Comparison of ENCODE assay signal across 21 cellular contexts in genomic region chr1:162215902-162216301, GRCh38.
DNase-seq lines count a peak whose midpoint lies in the region; ATAC-seq, FAIRE-seq and TF ChIP-seq lines count a peak whose summit lies in the region.
"Had no signal": no experiment of that assay in that cellular context is flagged by ENCODE, and none has a peak within 500 bp of the region (broad histone marks: within the 10 kb centered on the region; RNA-seq: fewer than 3 reads in every experiment).

No MANE protein-coding gene starts in this region.

- DNase-seq in ELF-1 (ENCODE audit: low read depth, low spot score) (peak; percentile 64), iPS DF 19.7 (ENCODE audit: low read depth, low spot score) (peak; percentile 38), renal cortical epithelial cell (ENCODE audit: low read depth) (peak; percentile 74), GM12891 (ENCODE audit: insufficient read length, low spot score) (no peak), esophagus muscularis mucosa (ENCODE audit: extremely low spot score) (no peak), LoVo (ENCODE audit: low spot score) (no peak)
- DNase-seq: activated CD8-positive, alpha-beta T cell treated with anti-CD3 and anti-CD28 coated beads for 36 hours; activated T-cell treated with anti-CD3 and anti-CD28 coated beads, Interleukin-2, amount 50 U/mL, for 48 hours; caudate nucleus; hypothalamus; Kasumi-1; left ventricle myocardium superior; NCI-H1436 treated with DMSO at 0.1 percent for 48 hours; NCI-H446 treated with DMSO at 0.1 percent for 48 hours; SHP77; spleen; T-helper 1 cell had no signal

- H3K27ac ChIP-seq in esophagus muscularis mucosa (replicated peaks in 1 of 4), result peak overlapping the region in 1 of 4 donors; percentile 5
- H3K27ac ChIP-seq: parathyroid adenoma, spleen had no signal

- no peak for ATAC-seq in HG02763 (IDR thresholded peaks at IDR 0.05; ENCODE audit: unreplicated experiment)
- ATAC-seq: activated CD8-positive, alpha-beta T cell treated with anti-CD3 and anti-CD28 coated beads for 36 hours; left ventricle myocardium superior had no signal

- H3K9me3 ChIP-seq in esophagus muscularis mucosa, result no peaks in the 10 kb centered on the region
- H3K9me3 ChIP-seq: HAP-1, spleen had no signal

- no peak for TF ChIP-seq CTCF in esophagus muscularis mucosa (IDR thresholded peaks at IDR 0.05)

- no peak for FAIRE-seq in GM12891 (lab: Jason Lieb, UNC)

- intact Hi-C loops in esophagus muscularis mucosa (cut with DNase I), result no loop called here

- TF ChIP-seq POLR2A in GM12891 (IDR thresholded peaks at IDR 0.05; ENCODE audit: low read depth, low read length) (no peak), esophagus muscularis mucosa (IDR thresholded peaks at IDR 0.05; ENCODE audit: low read depth) (no peak)

- no peak for TF ChIP-seq EP300 in esophagus muscularis mucosa (IDR thresholded peaks at IDR 0.05)

- no peak overlapping the region for H3K4me3 ChIP-seq in esophagus muscularis mucosa
- H3K4me3 ChIP-seq: HAP-1, spleen had no signal

- no peaks in the 10 kb centered on the region for H3K36me3 ChIP-seq in esophagus muscularis mucosa
- H3K36me3 ChIP-seq: HAP-1, spleen had no signal

- H3K4me1 ChIP-seq in esophagus muscularis mucosa, result peaks cover 34 to 82% (median 67%) of the 10 kb centered on the region in 4 donors

- no peaks in the 10 kb centered on the region for H3K27me3 ChIP-seq in esophagus muscularis mucosa

- 74% methylated on average over 5 of the region's 5 CpGs for WGBS in esophagus muscularis mucosa

TF ChIP-seq in PFSK-1, 5 proteins besides CTCF, POLR2A, EP300 and RAD21:
- peak; percentile 83 for TF ChIP-seq FOXP2 (optimal IDR thresholded peaks at IDR 0.05; ENCODE audit: borderline replicate concordance, extremely low read depth, extremely low read length, insufficient read depth)
- peak; percentile 87; the same call in 1 of the 2 replicates for TF ChIP-seq SIN3A (IDR thresholded peaks at IDR 0.05; ENCODE audit: borderline replicate concordance, insufficient read depth, low read length)
- TF ChIP-seq REST (IDR thresholded peaks at IDR 0.05; ENCODE audit: insufficient read depth in 1 of 2, low read depth in 2 of 2, low read length in 2 of 2), result no peak
- no peak for TF ChIP-seq POLR2AphosphoS5 (IDR thresholded peaks at IDR 0.05; ENCODE audit: low read depth, low read length)
- no peak for TF ChIP-seq TAF1 (IDR thresholded peaks at IDR 0.05; ENCODE audit: borderline replicate concordance, insufficient read depth, low read length)

TF ChIP-seq in GM12891, 5 proteins besides CTCF, POLR2A, EP300 and RAD21:
- TF ChIP-seq PAX5 (IDR thresholded peaks at IDR 0.05; ENCODE audit: insufficient read depth, low read length, severe bottlenecking) (no peak), POU2F2 (IDR thresholded peaks at IDR 0.05; ENCODE audit: low read depth, low read length) (no peak), SPI1 (IDR thresholded peaks at IDR 0.05; ENCODE audit: low read depth, low read length) (no peak), TAF1 (IDR thresholded peaks at IDR 0.05; ENCODE audit: low read depth, low read length) (no peak), POLR2AphosphoS5 (IDR thresholded peaks at IDR 0.05; ENCODE audit: low read depth, low read length) (no peak)

Comparison
In these comparisons a context has a peak if more than half of its experiments do, and no peak if none do; other contexts are left out.
1. DNase-seq: peak in ELF-1 (single experiment), iPS DF 19.7 (single experiment) and renal cortical epithelial cell (single experiment); none in GM12891 (single experiment), esophagus muscularis mucosa (single experiment) and LoVo (single experiment).